Comparison of ENCODE assay signal across 28 cellular contexts in the genomic region with DNA sequence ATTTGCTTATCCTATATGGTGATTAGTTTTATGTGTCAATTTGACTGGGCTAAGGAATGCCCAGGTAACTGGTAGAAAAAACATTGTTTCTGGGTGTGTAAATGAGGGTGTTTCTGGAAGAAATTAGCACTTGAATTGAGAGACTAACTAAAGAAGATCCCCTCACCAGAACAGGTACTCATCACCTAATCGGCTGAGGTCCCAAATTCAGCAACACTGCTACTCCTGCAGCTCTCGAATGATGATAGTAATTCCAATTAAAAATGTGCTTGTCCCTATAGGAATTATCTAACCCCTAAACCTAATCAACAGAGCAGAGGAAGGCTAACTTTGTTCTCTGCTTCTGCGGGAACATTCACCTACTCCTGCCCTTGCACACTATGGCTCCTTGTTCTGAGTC.
A peak's percentile ranks its signal among the peaks of the same experiment; 100 is the strongest.
DNase-seq lines count a peak whose midpoint lies in the region; ATAC-seq, FAIRE-seq and TF ChIP-seq lines count a peak whose summit lies in the region.
"Had no signal": no experiment of that assay in that cellular context is flagged by ENCODE, and none has a peak within 500 bp of the region (broad histone marks: within the 10 kb centered on the region; RNA-seq: fewer than 3 reads in every experiment).

No MANE protein-coding gene starts in this region.

- H3K9ac ChIP-seq in OCI-LY3 (ENCODE audit: low read length) = no peak overlapping the region
- no peak overlapping the region for H3K9ac ChIP-seq in H1 (replicated peaks in 1 of 4; ENCODE audit: extremely low read depth in 1 of 4, low read depth in 3 of 4, low read length in 3 of 4)
- H3K9ac ChIP-seq: BLaER1 had no signal

- H3K4me3 Mint-ChIP-seq in GM23338 (no peak overlapping the region), neural crest cell (no peak overlapping the region)
- H3K4me3 Mint-ChIP-seq: CD14-positive monocyte; CD4-positive, alpha-beta memory T cell; CD4-positive, CD25-positive, alpha-beta regulatory T cell; CD8-positive, alpha-beta memory T cell had no signal

- DNase-seq in GM23338 (ENCODE audit: low spot score) = peak; percentile 46
- no peak for DNase-seq in H1 (ENCODE audit: low read depth in 1 of 2, low spot score in 2 of 2)
- no peak for DNase-seq in neural crest cell (ENCODE audit: low read depth, low spot score)
- no peak for DNase-seq in NCI-H526 (lab: John Stamatoyannopoulos, UW)
- no peak for DNase-seq in hepatic stellate cell (ENCODE audit: low spot score)
- no peak for DNase-seq in activated CD4-positive, alpha-beta T cell treated with anti-CD3 and anti-CD28 coated beads for 4 hours
- DNase-seq: ACHN; BE2C; C1 segment of cervical spinal cord; CD4-positive, alpha-beta memory T cell; CD4-positive, CD25-positive, alpha-beta regulatory T cell; CD8-positive, alpha-beta memory T cell; COR-L47; DMS 273 treated with DMSO at 0.1 percent for 48 hours; DMS153; DMS53; DMS79; DND-41; EL; GDM1 had no signal

- H3K9me3 Mint-ChIP-seq in GM23338 (no peaks in the 10 kb centered on the region), neural crest cell (peaks cover 7% of the 10 kb centered on the region)
- H3K9me3 Mint-ChIP-seq: CD14-positive monocyte had no signal

- no peak overlapping the region for H4K8ac ChIP-seq in H1 (ENCODE audit: extremely low read depth, insufficient read depth, low read length)

- no peak overlapping the region for H3K18ac ChIP-seq in H1 (ENCODE audit: extremely low read depth, low read length)

- no peak for TF ChIP-seq POLR2A in H1 (IDR thresholded peaks at IDR 0.05; ENCODE audit: control extremely low read depth in 1 of 2, low read depth in 2 of 2, low read length in 2 of 2)

- H2AK5ac ChIP-seq in H1 (ENCODE audit: low read depth, low read length) = no peak overlapping the region

- no peak for TF ChIP-seq RAD21 in H1 (IDR thresholded peaks at IDR 0.05 in 1 of 2, conservative IDR thresholded peaks at IDR 0.05 in 1 of 2; ENCODE audit: low read depth in 2 of 2, low read length in 2 of 2)

- H3K9me3 ChIP-seq in OCI-LY3 (ENCODE audit: insufficient read depth, low read length) (no peaks in the 10 kb centered on the region), H1 (ENCODE audit: insufficient read depth in 2 of 2, low read depth in 1 of 2, low read length in 1 of 2) (no peaks in the 10 kb centered on the region)
- H3K9me3 ChIP-seq: BE2C, BLaER1 had no signal

- H2BK5ac ChIP-seq in H1 (ENCODE audit: low read depth, low read length) = no peak overlapping the region; the same call in 1 of the 2 replicates

- H3K4me2 ChIP-seq in GM23338 (no peak overlapping the region), OCI-LY3 (ENCODE audit: low read length) (0 out of 2 replicates have a peak overlapping the region, but pooled peaks have one; percentile 12), H1 (ENCODE audit: insufficient read depth in 1 of 2, low read depth in 2 of 2, low read length in 2 of 2) (peak overlapping the region; percentile 6 to 29; a peak in 3 of 4 replicates)
- H3K4me2 ChIP-seq: BLaER1 had no signal

- H2AFZ ChIP-seq in GM23338 (0 out of 2 replicates have a peak overlapping the region, but pooled peaks have one; percentile 23), OCI-LY3 (ENCODE audit: low read depth, low read length) (no peak overlapping the region), H1 (ENCODE audit: low read length) (peak overlapping the region; percentile 68; the same call in 1 of the 2 replicates)

- ATAC-seq in GM23338 (peak; percentile 64; the same call in 2 of the 3 replicates), HG03045 (IDR thresholded peaks at IDR 0.05; ENCODE audit: unreplicated experiment) (no peak)
- ATAC-seq: GM12878 had no signal

- CTCF ChIA-PET in H1 (lab: Charles Lee; ENCODE audit: partially characterized antibody) = interaction anchor here (0.8 to 2.4 kb wide), 3 partner anchors 15 to 101 kb away, joined by 3 to 6 read pairs (median 5); no protein-coding TSS in a partner anchor

- 68% methylated on average over 3 of the region's 3 CpGs; no CpG with 5 or more reads in 1 of the 2 experiments for WGBS in H1 (ENCODE audit: extremely low coverage in 1 of 2, insufficient coverage in 1 of 2, insufficient read length in 1 of 2, insufficient replicate concordance in 2 of 2, low coverage in 1 of 2, low lambda C conversion rate in 2 of 2, missing lambda C conversion rate in 1 of 2), 2 experiments

- H3K27ac Mint-ChIP-seq in GM23338 (peak overlapping the region; percentile 65; the same call in 1 of the 2 replicates), neural crest cell (ENCODE audit: unreplicated experiment) (peak overlapping the region; percentile 46)
- H3K27ac Mint-ChIP-seq: CD14-positive monocyte; CD4-positive, alpha-beta memory T cell; CD8-positive, alpha-beta memory T cell had no signal

- no peak overlapping the region for H3K23ac ChIP-seq in H1 (ENCODE audit: insufficient read length)

- no peaks in the 10 kb centered on the region for H3F3A ChIP-seq in GM23338 (replicated peaks; ENCODE audit: low read depth)

- 0 out of 2 replicates have a peak, but pooled peaks cover 9% of the 10 kb centered on the region for H3K9me2 ChIP-seq in GM23338 (ENCODE audit: insufficient read depth)

- H3K79me2 ChIP-seq in GM23338 (replicated peaks; ENCODE audit: insufficient read depth) (no peaks in the 10 kb centered on the region), OCI-LY3 (ENCODE audit: low read length) (no peaks in the 10 kb centered on the region), H1 (ENCODE audit: control insufficient read depth in 1 of 2, insufficient read depth in 2 of 2, low read length in 2 of 2) (no peaks in the 10 kb centered on the region)

- peak; percentile 74 for FAIRE-seq in H1 (lab: Jason Lieb, UNC)
- FAIRE-seq: GM12878, GM12892, GM18507 had no signal

- H3K4me1 ChIP-seq in GM23338 (ENCODE audit: insufficient read depth) (peaks cover 10% of the 10 kb centered on the region; the same call in 1 of the 2 replicates), OCI-LY3 (ENCODE audit: low read length) (peaks cover 31% of the 10 kb centered on the region), H1 (replicated peaks in 1 of 4; ENCODE audit: control insufficient read depth in 3 of 4, insufficient read depth in 4 of 4, low read length in 3 of 4) (peaks cover 0 to 4% (median 2%) of the 10 kb centered on the region in 4 experiments; a peak in 3 of 7 replicates)
- H3K4me1 ChIP-seq: BE2C, BLaER1 had no signal

- no peak for TF ChIP-seq CTCF in GM23338 (conservative IDR thresholded peaks at IDR 0.05; ENCODE audit: low read depth in 2 of 2)
- no peak for TF ChIP-seq CTCF in OCI-LY3 (IDR thresholded peaks at IDR 0.05; ENCODE audit: low read depth, low read length)
- TF ChIP-seq CTCF in H1 (IDR thresholded peaks at IDR 0.05; ENCODE audit: control extremely low read depth in 1 of 3, insufficient read depth in 1 of 3, low read depth in 1 of 3, low read length in 3 of 3) = no peak
- TF ChIP-seq CTCF in neural crest cell (conservative IDR thresholded peaks at IDR 0.05) = no peak

- H2BK15ac ChIP-seq in H1 (ENCODE audit: low read length) = peak overlapping the region; percentile 12; the same call in 1 of the 2 replicates

- H3K4me1 Mint-ChIP-seq in GM23338 (peaks cover 16% of the 10 kb centered on the region), neural crest cell (peaks cover 4% of the 10 kb centered on the region)
- H3K4me1 Mint-ChIP-seq: CD14-positive monocyte; CD4-positive, alpha-beta memory T cell; CD4-positive, CD25-positive, alpha-beta regulatory T cell; CD8-positive, alpha-beta memory T cell had no signal

- H3K36me3 ChIP-seq in GM23338 (ENCODE audit: insufficient read depth) (no peaks in the 10 kb centered on the region), OCI-LY3 (replicated peaks; ENCODE audit: low read depth, low read length) (no peaks in the 10 kb centered on the region), H1 (ENCODE audit: control insufficient read depth in 2 of 4, insufficient read depth in 4 of 4, low read length in 3 of 4) (no peaks in the 10 kb centered on the region)
- H3K36me3 ChIP-seq: BE2C, BLaER1 had no signal

- no peak overlapping the region for H3K14ac ChIP-seq in H1 (ENCODE audit: insufficient read length)

- H3K79me1 ChIP-seq in H1 (ENCODE audit: low read depth, low read length) = no peaks in the 10 kb centered on the region

- TF ChIP-seq EP300 in H1 (IDR thresholded peaks at IDR 0.05; ENCODE audit: borderline replicate concordance in 1 of 2, low read depth in 2 of 2, low read length in 2 of 2) = no peak

- no peaks in the 10 kb centered on the region for H3K23me2 ChIP-seq in H1 (ENCODE audit: low read depth, low read length)

- H2BK120ac ChIP-seq in H1 (replicated peaks; ENCODE audit: low read depth, low read length) = no peak overlapping the region

- no peaks in the 10 kb centered on the region for H4K20me1 ChIP-seq in GM23338 (replicated peaks; ENCODE audit: insufficient read depth)
- H4K20me1 ChIP-seq in OCI-LY3 (ENCODE audit: insufficient read depth, low read length) = no peaks in the 10 kb centered on the region
- H4K20me1 ChIP-seq in H1 (replicated peaks in 1 of 2; ENCODE audit: control insufficient read depth in 1 of 2, insufficient read depth in 2 of 2, low read length in 2 of 2) = no peaks in the 10 kb centered on the region
- H4K20me1 ChIP-seq: BLaER1 had no signal

- H3K27ac ChIP-seq in GM23338 (ENCODE audit: low read depth) (no peak overlapping the region), OCI-LY3 (ENCODE audit: low read length) (no peak overlapping the region), H1 (ENCODE audit: low read depth, low read length) (no peak overlapping the region)
- H3K27ac ChIP-seq: 22Rv1, BLaER1 had no signal

- no peak overlapping the region for H3K4me3 ChIP-seq in GM23338
- no peak overlapping the region for H3K4me3 ChIP-seq in OCI-LY3 (ENCODE audit: low read length)
- no peak overlapping the region for H3K4me3 ChIP-seq in H1 (ENCODE audit: extremely low read depth in 1 of 4, insufficient read depth in 2 of 4, low read depth in 3 of 4, low read length in 4 of 4)
- H3K4me3 ChIP-seq: BLaER1, GM12878 had no signal

- H3K27me3 ChIP-seq in GM23338 (ENCODE audit: insufficient read depth) (no peaks in the 10 kb centered on the region), OCI-LY3 (ENCODE audit: low read depth, low read length) (no peaks in the 10 kb centered on the region), H1 (replicated peaks in 1 of 4; ENCODE audit: control insufficient read depth in 3 of 4, extremely low read depth in 1 of 4, insufficient read depth in 3 of 4, low read length in 3 of 4) (no peaks in the 10 kb centered on the region)
- H3K27me3 ChIP-seq: BE2C, BLaER1 had no signal

- no peak overlapping the region for H4K91ac ChIP-seq in H1 (replicated peaks; ENCODE audit: insufficient read length, low read length)

- H4K5ac ChIP-seq in H1 (ENCODE audit: insufficient read length, low read depth, low read length) = no peak overlapping the region

- POLR2A ChIA-PET in H1 (lab: Charles Lee; ENCODE audit: partially characterized antibody) = no interaction called here

- H2BK20ac ChIP-seq in H1 (ENCODE audit: low read length) = no peak overlapping the region

- H3K4ac ChIP-seq in H1 (replicated peaks; ENCODE audit: insufficient read length, low read depth, low read length) = no peak overlapping the region

- H3K27me3 Mint-ChIP-seq in GM23338 (ENCODE audit: insufficient read depth, low read depth, poor library complexity) = no peaks in the 10 kb centered on the region
- no peaks in the 10 kb centered on the region for H3K27me3 Mint-ChIP-seq in neural crest cell (ENCODE audit: low read depth)
- H3K27me3 Mint-ChIP-seq: CD4-positive, alpha-beta memory T cell; CD4-positive, CD25-positive, alpha-beta regulatory T cell; CD8-positive, alpha-beta memory T cell had no signal

- no peak overlapping the region for H2BK12ac ChIP-seq in H1 (ENCODE audit: low read depth, low read length)

- no peak overlapping the region for H3K56ac ChIP-seq in H1 (replicated peaks; ENCODE audit: insufficient read length, low read depth, low read length)

- H3K36me3 Mint-ChIP-seq in GM23338 (ENCODE audit: low read depth) (no peaks in the 10 kb centered on the region), neural crest cell (ENCODE audit: low read depth) (no peaks in the 10 kb centered on the region)
- H3K36me3 Mint-ChIP-seq: CD14-positive monocyte; CD4-positive, alpha-beta memory T cell; CD4-positive, CD25-positive, alpha-beta regulatory T cell; CD8-positive, alpha-beta memory T cell had no signal
